Comparison of ENCODE assay signal across 26 cellular contexts in the genomic region with DNA sequence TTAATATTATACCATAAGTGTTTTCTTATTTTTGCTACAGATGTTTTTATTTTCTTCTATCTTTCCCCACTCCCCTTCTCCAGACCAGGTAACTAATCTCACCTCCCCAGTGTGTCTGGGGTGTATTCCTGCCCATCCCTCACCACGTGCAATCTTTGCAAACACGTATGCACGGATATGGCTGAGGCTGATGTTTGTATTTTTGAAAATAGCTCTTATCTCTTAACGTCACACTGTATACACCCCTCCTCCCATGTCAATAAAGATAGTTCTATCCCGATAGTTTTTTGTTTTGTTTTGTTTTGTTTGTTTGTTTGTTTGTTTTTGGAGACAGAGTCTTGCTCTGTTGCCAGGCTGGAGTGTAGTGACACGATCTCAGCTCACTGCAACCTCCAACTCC.
"Had no signal": no experiment of that assay in that cellular context is flagged by ENCODE, and none has a peak within 500 bp of the region (broad histone marks: within the 10 kb centered on the region; RNA-seq: fewer than 3 reads in every experiment).

No MANE protein-coding gene starts in this region.

- DNase-seq: hippocampal formation; left cardiac atrium; lower lobe of right lung; mesenchymal stem cell; naive B cell; natural killer cell; nephron progenitor cell; occipital lobe; right lobe of liver; stimulated activated CD4-positive, alpha-beta T cell treated with anti-CD3 and anti-CD28 coated beads, Interleukin-12 subunit alpha, Interleukin-12 subunit beta, amount 100 ng/mL, for 4 hours; stimulated activated CD4-positive, alpha-beta T cell treated with anti-CD3 and anti-CD28 coated beads, Interleukin-15, amount 100 ng/mL, for 24 hours; stimulated activated CD4-positive, alpha-beta T cell treated with anti-CD3 and anti-CD28 coated beads, Interleukin-2, amount 100 ng/mL, for 24 hours; stimulated activated CD4-positive, alpha-beta T cell treated with anti-CD3 and anti-CD28 coated beads, Interleukin-4, amount 100 ng/mL, for 1 hour; stimulated activated naive B cell treated with anti-CD40 and anti-IgM and Interleukin-4, amounts not matched to agents 10 μg/mL and 1 μg/mL and 100 μg/mL, for 72 hours; stimulated activated naive CD8-positive, alpha-beta T cell treated with anti-CD3 and anti-CD28 coated beads, Interleukin-15, Interleukin-2, amounts not matched to agents 100 U/mL and 50 U/mL, for 24 hours; stomach; testis; thyroid gland; transverse colon; upper lobe of left lung had no signal

- H2AFZ ChIP-seq: neural progenitor cell, parathyroid adenoma had no signal

- FAIRE-seq: keratinocyte had no signal

- ATAC-seq: left lobe of liver; lower lobe of right lung; natural killer cell; right lobe of liver; stimulated activated naive B cell treated with anti-CD40 and anti-IgM and Interleukin-4, amounts not matched to agents 10 μg/mL and 1 μg/mL and 100 μg/mL, for 72 hours; stimulated activated naive CD8-positive, alpha-beta T cell treated with anti-CD3 and anti-CD28 coated beads, Interleukin-15, Interleukin-2, amounts not matched to agents 100 U/mL and 50 U/mL, for 24 hours had no signal

- H3K27ac ChIP-seq: lower lobe of right lung, neural progenitor cell, neutrophil, parathyroid adenoma, right lobe of liver, stomach, testis, thyroid gland, transverse colon, upper lobe of left lung had no signal

- H3K4me2 ChIP-seq: neural progenitor cell had no signal

- H3K4me1 ChIP-seq: lower lobe of right lung, neural progenitor cell, parathyroid adenoma, right lobe of liver, stomach, testis, transverse colon had no signal

- H3K9me3 ChIP-seq: lower lobe of right lung, neutrophil, right atrium auricular region, right lobe of liver, stomach, testis, thyroid gland, transverse colon, upper lobe of left lung had no signal

- H3K4me3 ChIP-seq: lower lobe of right lung, neural progenitor cell, right atrium auricular region, right lobe of liver, stomach, testis, thyroid gland, transverse colon, upper lobe of left lung had no signal

- H3K79me2 ChIP-seq: parathyroid adenoma had no signal

- H3K36me3 ChIP-seq: lower lobe of right lung, neural progenitor cell, neutrophil, right atrium auricular region, right lobe of liver, stomach, thyroid gland, transverse colon, upper lobe of left lung had no signal

- H3K27me3 ChIP-seq: neural progenitor cell, neutrophil, right atrium auricular region, right lobe of liver, stomach, testis, thyroid gland, transverse colon, upper lobe of left lung had no signal

- H3K9ac ChIP-seq: neural progenitor cell, parathyroid adenoma had no signal
